ENCODE assay signal across 24 cellular contexts in the genomic region with DNA sequence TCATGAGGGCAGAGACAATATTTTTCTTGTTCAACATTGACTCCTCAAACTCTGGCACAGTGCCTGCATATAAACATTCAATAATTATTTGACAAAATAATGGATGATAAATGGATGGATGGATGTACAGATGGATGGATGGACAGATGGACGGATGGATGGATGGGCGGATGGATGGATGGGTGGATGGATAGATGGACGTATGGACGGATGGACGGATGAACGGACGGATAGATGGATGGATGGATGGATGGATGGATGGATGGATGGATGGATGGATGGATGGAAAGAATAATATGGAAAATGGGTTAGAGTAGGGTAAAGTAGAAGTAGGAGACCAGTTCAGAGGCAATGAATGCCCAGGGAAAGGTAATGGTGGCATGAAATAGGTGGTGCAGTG.
"Had no signal": no experiment of that assay in that cellular context is flagged by ENCODE, and none has a peak within 500 bp of the region (broad histone marks: within the 10 kb centered on the region; RNA-seq: fewer than 3 reads in every experiment).

No MANE protein-coding gene starts in this region.

- H3K4me2 ChIP-seq: PC-9 had no signal

- H3K27ac Mint-ChIP-seq: activated CD4-positive, alpha-beta memory T cell treated with anti-CD3 and anti-CD28 coated beads for 36 hours; activated CD4-positive, alpha-beta T cell treated with anti-CD3 and anti-CD28 coated beads, Interleukin-2, amount 10 ng/mL, durations not matched to agents 24 days and 14 days; activated naive CD4-positive, alpha-beta T cell treated with anti-CD3 and anti-CD28 coated beads, Interleukin-2, amount 10 ng/mL, durations not matched to agents 7 days and 5 days; activated naive CD8-positive, alpha-beta T cell treated with anti-CD3 and anti-CD28 coated beads for 36 hours; activated T-helper 2 cell treated with anti-CD3 and anti-CD28 coated beads, Interferon-gamma antibody, Interleukin-2, Interleukin-4, amounts not matched to agents 10 μg/mL and 5 μg/mL and 100 μg/mL, durations not matched to agents 14 hours and 24 hours and 36 hours; T-helper 17 cell; WTC11 had no signal

- H3K4me3 Mint-ChIP-seq: activated CD4-positive, alpha-beta memory T cell treated with anti-CD3 and anti-CD28 coated beads for 36 hours; activated CD4-positive, alpha-beta T cell treated with anti-CD3 and anti-CD28 coated beads, Interleukin-2, amount 10 ng/mL, durations not matched to agents 24 days and 14 days; activated naive CD4-positive, alpha-beta T cell treated with anti-CD3 and anti-CD28 coated beads, Interleukin-2, amount 10 ng/mL, durations not matched to agents 7 days and 5 days; activated naive CD8-positive, alpha-beta T cell treated with anti-CD3 and anti-CD28 coated beads for 36 hours; T-helper 17 cell; WTC11 had no signal

- H3K4me3 ChIP-seq: cardiac muscle cell, MG63, PC-9 had no signal

- H2AFZ ChIP-seq: PC-9 had no signal

- H3K36me3 ChIP-seq: brain microvascular endothelial cell, cardiac muscle cell, MG63 had no signal

- H3K27me3 ChIP-seq: brain microvascular endothelial cell, cardiac muscle cell, MG63 had no signal

- H3K27me3 Mint-ChIP-seq: activated CD4-positive, alpha-beta T cell treated with anti-CD3 and anti-CD28 coated beads, Interleukin-2, amount 10 ng/mL, durations not matched to agents 24 days and 14 days; activated naive CD4-positive, alpha-beta T cell treated with anti-CD3 and anti-CD28 coated beads, Interleukin-2, amount 10 ng/mL, durations not matched to agents 7 days and 5 days; activated naive CD8-positive, alpha-beta T cell treated with anti-CD3 and anti-CD28 coated beads for 36 hours; T-helper 17 cell had no signal

- DNase-seq: activated CD4-positive, alpha-beta memory T cell treated with anti-CD3 and anti-CD28 coated beads for 36 hours; activated CD4-positive, alpha-beta T cell treated with anti-CD3 and anti-CD28 coated beads, Interleukin-2, amount 10 ng/mL, durations not matched to agents 24 days and 14 days; activated CD4-positive, CD25-positive, alpha-beta regulatory T cell treated with anti-CD3 and anti-CD28 coated beads, Interleukin-2, amount 50 U/mL, for 72 hours; activated CD8-positive, alpha-beta memory T cell treated with anti-CD3 and anti-CD28 coated beads for 24 hours; activated gamma-delta T cell treated with Interleukin-2 at 50 U/mL for 16 hours; activated naive CD4-positive, alpha-beta T cell treated with anti-CD3 and anti-CD28 coated beads, Interleukin-2, amount 10 ng/mL, durations not matched to agents 7 days and 5 days; activated naive CD8-positive, alpha-beta T cell treated with anti-CD3 and anti-CD28 coated beads for 36 hours; activated T-cell treated with anti-CD3 and anti-CD28 coated beads, Interleukin-2, amount 50 U/mL, for 48 hours; brain microvascular endothelial cell; KG1; MG63; NCI-H1105 treated with DMSO at 0.1 percent for 48 hours; NCI-H1436 treated with DMSO at 0.1 percent for 48 hours; NCI-H187 treated with DMSO at 0.1 percent for 48 hours; NCI-H2081 treated with DMSO at 0.1 percent for 48 hours; NCI-H446; NCI-H524; PC-9; SIG-M5; T-helper 17 cell; T-helper 9 cell had no signal

- H3K36me3 Mint-ChIP-seq: activated CD4-positive, alpha-beta memory T cell treated with anti-CD3 and anti-CD28 coated beads for 36 hours; activated naive CD4-positive, alpha-beta T cell treated with anti-CD3 and anti-CD28 coated beads, Interleukin-2, amount 10 ng/mL, durations not matched to agents 7 days and 5 days had no signal

- ATAC-seq: T-helper 17 cell, WTC11 had no signal

- H3K27ac ChIP-seq: brain microvascular endothelial cell, cardiac muscle cell, PC-9 had no signal
